ENCODE assay signal across 33 cellular contexts in genomic region chr12:57718641-57719528, GRCh38. TPM values are rescaled to one million over a fixed set of nuclear protein-coding genes. Genes with fewer than 3 reads are reported as not detected.
DNase-seq lines count a peak whose midpoint lies in the region; ATAC-seq and TF ChIP-seq lines count a peak whose summit lies in the region.
"Had no signal": no experiment of that assay in that cellular context is flagged by ENCODE, and none has a peak within 500 bp of the region (broad histone marks: within the 10 kb centered on the region; RNA-seq: fewer than 3 reads in every experiment).

No MANE protein-coding gene starts in this region.

- CTCF ChIA-PET in Panc1 (lab: Charles Lee): no interaction called here

- H3K27ac Mint-ChIP-seq in memory B cell: peak overlapping the region; percentile 54

- peaks cover 6% of the 10 kb centered on the region for H3K4me1 Mint-ChIP-seq in memory B cell
- H3K4me1 Mint-ChIP-seq: neural crest cell had no signal

- H3K27me3 ChIP-seq in right atrium auricular region: no peaks in the 10 kb centered on the region
- no peaks in the 10 kb centered on the region for H3K27me3 ChIP-seq in Panc1 (ENCODE audit: control insufficient read depth, insufficient read depth, low read length)
- H3K27me3 ChIP-seq: BLaER1 treated with 17β-estradiol and CSF1 and Interleukin-3, amounts not matched to agents 10 nM and 100 nM; colonic mucosa; stomach; thyroid gland had no signal

- no peak overlapping the region for H3K27ac ChIP-seq in right atrium auricular region
- no peak overlapping the region for H3K27ac ChIP-seq in Panc1 (ENCODE audit: low read length)
- H3K27ac ChIP-seq: BLaER1 treated with 17β-estradiol and CSF1 and Interleukin-3, amounts not matched to agents 10 nM and 100 nM; colonic mucosa; epithelial cell of prostate; stomach; thyroid gland; WERI-Rb-1 had no signal

- H3K36me3 Mint-ChIP-seq in memory B cell: peaks cover 34% of the 10 kb centered on the region

- intact Hi-C loops in Right ventricle myocardium inferior (cut with DNase I) (no loop called here), Panc1 (cut with micrococcal nuclease; ENCODE audit: unreplicated experiment) (no loop called here)

- no peaks in the 10 kb centered on the region for H3K27me3 Mint-ChIP-seq in memory B cell

- POLR2A ChIA-PET in Panc1 (lab: Charles Lee): no interaction called here

- H3K36me3 ChIP-seq in right atrium auricular region (peaks cover 64% of the 10 kb centered on the region), Panc1 (ENCODE audit: control insufficient read depth, insufficient read depth, low read length) (no peaks in the 10 kb centered on the region; the same call in 1 of the 2 replicates)

- BruUV-seq in Panc1 (replicated peaks; lab: Mats Ljungman, UMichigan): TSS peak; percentile 58

- in situ Hi-C loops in Panc1 (cut with HindIII; ENCODE audit: low pct_unique_long_range_greater_than_20kb, low sequenced_read_pairs): no loop called here

- no peak overlapping the region for H3K4me3 Mint-ChIP-seq in memory B cell
- H3K4me3 Mint-ChIP-seq: activated naive CD4-positive, alpha-beta T cell treated with anti-CD3 and anti-CD28 coated beads for 36 hours; activated T-helper 1 cell treated with anti-CD3 and anti-CD28 coated beads, Interleukin-12 subunit alpha, Interleukin-12 subunit beta, Interleukin-2, Interleukin-4 antibody, amounts not matched to agents 30 ng/mL and 10 ng/mL and 1 ng/mL, durations not matched to agents 14 hours and 24 hours and 36 hours; immature natural killer cell; neural crest cell had no signal

- TF ChIP-seq CTCF in right atrium auricular region (IDR thresholded peaks at IDR 0.05) (no peak), Panc1 (IDR thresholded peaks at IDR 0.05) (no peak)

- H3K9me3 ChIP-seq in right atrium auricular region: no peaks in the 10 kb centered on the region
- H3K9me3 ChIP-seq in Panc1 (ENCODE audit: control insufficient read depth, insufficient read depth, low read depth, low read length): no peaks in the 10 kb centered on the region
- H3K9me3 ChIP-seq: BLaER1 treated with 17β-estradiol and CSF1 and Interleukin-3, amounts not matched to agents 10 nM and 100 nM; colonic mucosa; stomach; thyroid gland had no signal

- peak; percentile 30 for DNase-seq in right atrium auricular region (ENCODE audit: low spot score)
- no peak for DNase-seq in Right ventricle myocardium inferior (ENCODE audit: missing footprints)
- no peak for DNase-seq in Panc1 (ENCODE audit: low read depth, low spot score)
- DNase-seq in memory B cell (ENCODE audit: low spot score in 2 of 2): no peak
- no peak for DNase-seq in NCI-H2196 treated with DMSO at 0.1 percent for 48 hours (lab: John Stamatoyannopoulos, UW; ENCODE audit: unreplicated experiment)
- DNase-seq in NCI-H187 treated with DMSO at 0.1 percent for 48 hours (lab: John Stamatoyannopoulos, UW): no peak
- no peak for DNase-seq in GM19240 (ENCODE audit: insufficient read length, low spot score)
- DNase-seq: activated CD4-positive, alpha-beta T cell treated with anti-CD3 and anti-CD28 coated beads for 4 hours; activated naive CD4-positive, alpha-beta T cell treated with anti-CD3 and anti-CD28 coated beads for 36 hours; anterior cingulate cortex; colonic mucosa; effector CD8-positive, alpha-beta T cell; hypothalamus; immature natural killer cell; Kasumi-1; left colon; NCI-H1436; NCI-H2081 treated with DMSO at 0.1 percent for 48 hours; NCI-H345; NCI-H69; right cardiac atrium; SHP77; stimulated activated CD4-positive, alpha-beta T cell treated with anti-CD3 and anti-CD28 coated beads, Interleukin-1b, Interleukin-23, amount 100 ng/mL, for 48 hours; stomach; T1000; thyroid gland; WERI-Rb-1 had no signal

- H3K4me3 ChIP-seq in right atrium auricular region: no peak overlapping the region
- H3K4me3 ChIP-seq in Panc1 (ENCODE audit: low read depth in 2 of 2, low read length in 2 of 2): no peak overlapping the region
- H3K4me3 ChIP-seq: BLaER1 treated with 17β-estradiol and CSF1 and Interleukin-3, amounts not matched to agents 10 nM and 100 nM; colonic mucosa; smooth muscle cell; stomach; thyroid gland had no signal

- ATAC-seq in Right ventricle myocardium inferior: no peak
- no peak for ATAC-seq in Panc1
- no peak for ATAC-seq in memory B cell (ENCODE audit: low read depth)
- ATAC-seq: HCT116, left colon, right cardiac atrium had no signal

- H3K4me1 ChIP-seq in right atrium auricular region: no peaks in the 10 kb centered on the region
- H3K4me1 ChIP-seq in Panc1 (ENCODE audit: control insufficient read depth, insufficient read depth, low read length): no peaks in the 10 kb centered on the region
- H3K4me1 ChIP-seq: BLaER1 treated with 17β-estradiol and CSF1 and Interleukin-3, amounts not matched to agents 10 nM and 100 nM; colonic mucosa; stomach; thyroid gland had no signal

- no peaks in the 10 kb centered on the region for H3K9me3 Mint-ChIP-seq in memory B cell
- H3K9me3 Mint-ChIP-seq: activated naive CD4-positive, alpha-beta T cell treated with anti-CD3 and anti-CD28 coated beads for 36 hours; activated T-helper 1 cell treated with anti-CD3 and anti-CD28 coated beads, Interleukin-12 subunit alpha, Interleukin-12 subunit beta, Interleukin-2, Interleukin-4 antibody, amounts not matched to agents 30 ng/mL and 10 ng/mL and 1 ng/mL, durations not matched to agents 14 hours and 24 hours and 36 hours; immature natural killer cell; neural crest cell had no signal

RNA-seq across cellular contexts. Expression of gene AGAP2, which starts 19.7 kb away (rescaled TPM):
- total RNA-seq in right atrium auricular region (1 to 10 TPM in 1 of 2 donors, under 1 TPM in 1; 0.75 to 4.8 TPM), Right ventricle myocardium inferior (7.8 TPM), Panc1 (2021; ENCODE audit: unreplicated experiment) (0.49 TPM)
- polyA plus RNA-seq in Panc1 (2012; ENCODE audit: insufficient read length): 1.2 TPM
- total RNA-seq: smooth muscle cell had no signal
- polyA plus RNA-seq: smooth muscle cell had no signal

RNA-seq across cellular contexts. Expression of gene OS9, which starts 25.0 kb away (rescaled TPM):
- 100 to 1,000 TPM; 161 to 173 TPM for total RNA-seq in right atrium auricular region
- total RNA-seq in Right ventricle myocardium inferior: 110 TPM
- total RNA-seq in Panc1 (2021; ENCODE audit: unreplicated experiment): 186 TPM
- polyA plus RNA-seq in Panc1 (2012; ENCODE audit: insufficient read length): 204 TPM

RNA-seq across cellular contexts. Expression of gene TSPAN31, which starts 26.0 kb away (rescaled TPM):
- 10 to 100 TPM; 50.3 to 59.6 TPM for total RNA-seq in right atrium auricular region
- total RNA-seq in Right ventricle myocardium inferior: 27.9 TPM
- 17.5 TPM for total RNA-seq in Panc1 (2021; ENCODE audit: unreplicated experiment)
- 16.4 TPM for polyA plus RNA-seq in Panc1 (2012; ENCODE audit: insufficient read length)

RNA-seq across cellular contexts. Expression of gene CDK4, which starts 33.2 kb away (rescaled TPM):
- 10 to 100 TPM; 32.1 to 59.7 TPM for total RNA-seq in right atrium auricular region
- total RNA-seq in Right ventricle myocardium inferior: 42.3 TPM
- 201 TPM for total RNA-seq in Panc1 (2021; ENCODE audit: unreplicated experiment)
- 205 TPM for polyA plus RNA-seq in Panc1 (2012; ENCODE audit: insufficient read length)

RNA-seq across cellular contexts. Expression of gene MARCHF9, which starts 36.0 kb away (rescaled TPM):
- total RNA-seq in right atrium auricular region (10 to 100 TPM in 1 of 2 donors, 1 to 10 TPM in 1; 8.4 to 11.6 TPM), Right ventricle myocardium inferior (14.5 TPM), Panc1 (2021; ENCODE audit: unreplicated experiment) (2.3 TPM)
- polyA plus RNA-seq in Panc1 (2012; ENCODE audit: insufficient read length): 1.7 TPM
